27 cellular contexts compared by ENCODE assay signal in the genomic region with DNA sequence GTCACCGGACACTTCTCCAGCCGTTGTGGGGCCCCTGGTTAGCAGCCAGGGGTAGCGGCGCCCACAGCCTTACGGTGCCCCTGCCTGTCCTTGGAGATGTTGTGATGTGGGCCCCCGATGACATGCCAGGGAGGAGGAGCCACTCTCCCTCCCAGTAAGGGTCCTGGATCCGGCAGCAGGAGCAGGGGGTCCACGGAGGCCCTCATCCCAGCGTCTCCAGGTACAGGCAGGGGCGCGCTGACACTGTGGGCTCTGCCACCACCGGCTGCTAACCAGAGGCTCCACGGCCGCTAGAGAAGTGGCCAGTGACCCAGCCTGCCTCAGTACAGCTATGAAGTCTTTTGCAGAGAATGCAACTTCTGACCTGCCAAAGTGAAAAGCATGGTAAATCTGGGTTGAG.
"Had no signal": no experiment of that assay in that cellular context is flagged by ENCODE, and none has a peak within 500 bp of the region (broad histone marks: within the 10 kb centered on the region; RNA-seq: fewer than 3 reads in every experiment).

No MANE protein-coding gene starts in this region.

- FAIRE-seq: pancreas had no signal

- H3K4me1 ChIP-seq: ascending aorta, gastroesophageal sphincter, pancreas, psoas muscle, vagina had no signal

- DNase-seq: activated CD4-positive, alpha-beta memory T cell treated with anti-CD3 and anti-CD28 coated beads, Interleukin-2, amount 10 ng/mL, durations not matched to agents 7 days and 5 days; activated CD4-positive, alpha-beta T cell treated with anti-CD3 and anti-CD28 coated beads, Interleukin-2, amount 10 ng/mL, durations not matched to agents 7 days and 5 days; activated CD4-positive, CD25-positive, alpha-beta regulatory T cell treated with anti-CD3 and anti-CD28 coated beads, Interleukin-2, amount 50 U/mL, for 72 hours; activated CD8-positive, alpha-beta memory T cell treated with anti-CD3 and anti-CD28 coated beads, Interleukin-2, amount 50 U/mL, for 48 hours; activated gamma-delta T cell; activated naive CD4-positive, alpha-beta T cell treated with anti-CD3 and anti-CD28 coated beads, Interleukin-2, amount 10 ng/mL, durations not matched to agents 7 days and 5 days; activated naive CD8-positive, alpha-beta T cell treated with anti-CD3 and anti-CD28 coated beads, Interleukin-2, amount 10 ng/mL, durations not matched to agents 7 days and 5 days; activated T-cell treated with anti-CD3 and anti-CD28 coated beads, Interleukin-2, amount 50 U/mL, for 24 hours; cerebellar nuclear complex; effector memory CD8-positive, alpha-beta T cell; erythroblast; head of caudate nucleus; left ventricle myocardium inferior; mucosa of descending colon; psoas muscle; stimulated activated CD4-positive, alpha-beta T cell treated with anti-CD3 and anti-CD28 coated beads, Interleukin-2, amount 100 ng/mL, for 48 hours had no signal

- H3K27ac ChIP-seq: ascending aorta, cardiac muscle cell, coronary artery, gastroesophageal sphincter, left ventricle myocardium inferior, pancreas, psoas muscle, thoracic aorta, vagina had no signal

- H3K36me3 ChIP-seq: ascending aorta, cardiac muscle cell, gastroesophageal sphincter, left ventricle myocardium inferior, pancreas, thoracic aorta, vagina had no signal

- H3K27me3 Mint-ChIP-seq: activated T-cell treated with anti-CD3 and anti-CD28 coated beads, Interleukin-2, amount 50 U/mL, for 24 hours; brain; effector memory CD8-positive, alpha-beta T cell; stimulated activated naive CD8-positive, alpha-beta T cell treated with anti-CD3 and anti-CD28 coated beads, Interleukin-15, Interleukin-2, amounts not matched to agents 100 ng/mL and 50 ng/mL, for 24 hours had no signal

- ATAC-seq: effector memory CD8-positive, alpha-beta T cell; gastroesophageal sphincter; psoas muscle had no signal

- H3K27me3 ChIP-seq: ascending aorta, cardiac muscle cell, pancreas, vagina had no signal

- H3K9me3 Mint-ChIP-seq: activated CD4-positive, alpha-beta memory T cell treated with anti-CD3 and anti-CD28 coated beads, Interleukin-2, amount 10 ng/mL, durations not matched to agents 7 days and 5 days; activated CD4-positive, alpha-beta T cell treated with anti-CD3 and anti-CD28 coated beads, Interleukin-2, amount 10 ng/mL, durations not matched to agents 7 days and 5 days; activated naive CD4-positive, alpha-beta T cell treated with anti-CD3 and anti-CD28 coated beads, Interleukin-2, amount 10 ng/mL, durations not matched to agents 7 days and 5 days; activated T-cell treated with anti-CD3 and anti-CD28 coated beads, Interleukin-2, amount 50 U/mL, for 24 hours; effector memory CD8-positive, alpha-beta T cell; nephron; stimulated activated naive CD8-positive, alpha-beta T cell treated with anti-CD3 and anti-CD28 coated beads, Interleukin-15, Interleukin-2, amounts not matched to agents 100 ng/mL and 50 ng/mL, for 24 hours had no signal

- H3K4me3 ChIP-seq: ascending aorta, cardiac muscle cell, coronary artery, gastroesophageal sphincter, left ventricle myocardium inferior, lung, mucosa of descending colon, pancreas, psoas muscle, thoracic aorta, vagina had no signal

- H3K36me3 Mint-ChIP-seq: activated naive CD4-positive, alpha-beta T cell treated with anti-CD3 and anti-CD28 coated beads, Interleukin-2, amount 10 ng/mL, durations not matched to agents 7 days and 5 days; activated naive CD8-positive, alpha-beta T cell treated with anti-CD3 and anti-CD28 coated beads, Interleukin-2, amount 10 ng/mL, durations not matched to agents 7 days and 5 days; brain had no signal

- H3K4me3 Mint-ChIP-seq: activated CD4-positive, alpha-beta memory T cell treated with anti-CD3 and anti-CD28 coated beads, Interleukin-2, amount 10 ng/mL, durations not matched to agents 7 days and 5 days; activated CD4-positive, alpha-beta T cell treated with anti-CD3 and anti-CD28 coated beads, Interleukin-2, amount 10 ng/mL, durations not matched to agents 7 days and 5 days; activated naive CD4-positive, alpha-beta T cell treated with anti-CD3 and anti-CD28 coated beads, Interleukin-2, amount 10 ng/mL, durations not matched to agents 7 days and 5 days; activated naive CD8-positive, alpha-beta T cell treated with anti-CD3 and anti-CD28 coated beads, Interleukin-2, amount 10 ng/mL, durations not matched to agents 7 days and 5 days; activated T-cell treated with anti-CD3 and anti-CD28 coated beads, Interleukin-2, amount 50 U/mL, for 24 hours; brain; effector memory CD8-positive, alpha-beta T cell; nephron; stimulated activated naive CD8-positive, alpha-beta T cell treated with anti-CD3 and anti-CD28 coated beads, Interleukin-15, Interleukin-2, amounts not matched to agents 100 ng/mL and 50 ng/mL, for 24 hours had no signal

- H3K27ac Mint-ChIP-seq: activated CD4-positive, alpha-beta memory T cell treated with anti-CD3 and anti-CD28 coated beads, Interleukin-2, amount 10 ng/mL, durations not matched to agents 7 days and 5 days; activated CD4-positive, alpha-beta T cell treated with anti-CD3 and anti-CD28 coated beads, Interleukin-2, amount 10 ng/mL, durations not matched to agents 7 days and 5 days; activated naive CD4-positive, alpha-beta T cell treated with anti-CD3 and anti-CD28 coated beads, Interleukin-2, amount 10 ng/mL, durations not matched to agents 7 days and 5 days; activated naive CD8-positive, alpha-beta T cell treated with anti-CD3 and anti-CD28 coated beads, Interleukin-2, amount 10 ng/mL, durations not matched to agents 7 days and 5 days; activated T-cell treated with anti-CD3 and anti-CD28 coated beads, Interleukin-2, amount 50 U/mL, for 24 hours; brain; effector memory CD8-positive, alpha-beta T cell; stimulated activated naive CD8-positive, alpha-beta T cell treated with anti-CD3 and anti-CD28 coated beads, Interleukin-15, Interleukin-2, amounts not matched to agents 100 ng/mL and 50 ng/mL, for 24 hours had no signal

- H3K9me3 ChIP-seq: ascending aorta, gastroesophageal sphincter, left ventricle myocardium inferior, mucosa of descending colon, pancreas, psoas muscle, thoracic aorta, vagina had no signal
